8 cellular contexts compared by ENCODE assay signal in genomic region chr15:59997070-59997701, GRCh38. TPM values are rescaled to one million over a fixed set of nuclear protein-coding genes. Genes with fewer than 3 reads are reported as not detected.
DNase-seq lines count a peak whose midpoint lies in the region; ATAC-seq lines count a peak whose summit lies in the region.

No MANE protein-coding gene starts in this region.

- peaks cover 3 to 23% (median 6%) of the 10 kb centered on the region in 3 donors for H3K9me3 Mint-ChIP-seq in IgD-negative memory B cell

- peak overlapping the region; percentile 6 to 83 (median 64) for H3K4me3 Mint-ChIP-seq in IgD-negative memory B cell

- H3K27me3 Mint-ChIP-seq in IgD-negative memory B cell: peaks cover 78% of the 10 kb centered on the region

- ATAC-seq in GM19467 (IDR thresholded peaks at IDR 0.05; ENCODE audit: unreplicated experiment) (peak; percentile 52), HG02970 (IDR thresholded peaks at IDR 0.05; ENCODE audit: low FRiP score, unreplicated experiment) (no peak)

- H3K27ac ChIP-seq in iPS DF 6.9 (ENCODE audit: low read length): no peak overlapping the region

- WGBS in iPS DF 6.9 (ENCODE audit: insufficient coverage, insufficient read length): no CpG with 5 or more reads among the region's 36 CpGs

- H3K36me3 ChIP-seq in iPS DF 6.9 (ENCODE audit: control insufficient read depth, insufficient read depth, low read length): no peaks in the 10 kb centered on the region

- H3K4me1 ChIP-seq in iPS DF 6.9 (ENCODE audit: control insufficient read depth, insufficient read depth, low read length): peaks cover 7% of the 10 kb centered on the region

- no peaks in the 10 kb centered on the region for H3K36me3 Mint-ChIP-seq in IgD-negative memory B cell

- H3K9me3 ChIP-seq in iPS DF 6.9 (ENCODE audit: control insufficient read depth, insufficient read depth, low read length): no peaks in the 10 kb centered on the region

- DNase-seq in D341Med (ENCODE audit: low spot score): peak; percentile 46
- DNase-seq in activated CD4-positive, alpha-beta T cell treated with anti-CD3 and anti-CD28 coated beads for 1 hour: peak; percentile 29
- DNase-seq in iPS DF 6.9 (ENCODE audit: low read depth, low spot score): no peak
- DNase-seq in stimulated activated CD8-positive, alpha-beta memory T cell treated with anti-CD3 and anti-CD28 coated beads, Interleukin-7, amount 100 ng/mL, for 4 hours (ENCODE audit: low read depth in 2 of 2): peak; percentile 27 to 52
- no peak for DNase-seq in SKM-1 treated with dmso at 0.1 percent for 144 hours (lab: John Stamatoyannopoulos, UW; ENCODE audit: unreplicated experiment)

- peaks cover 10% of the 10 kb centered on the region for H3K27me3 ChIP-seq in iPS DF 6.9 (ENCODE audit: control insufficient read depth, insufficient read depth, low read length)

- peaks cover 2 to 10% (median 5%) of the 10 kb centered on the region in 3 donors for H3K4me1 Mint-ChIP-seq in IgD-negative memory B cell

- H3K27ac Mint-ChIP-seq in IgD-negative memory B cell: peak overlapping the region; percentile 31 to 84 (median 71)

- peak overlapping the region; percentile 27; the same call in 1 of the 2 replicates for H3K4me3 ChIP-seq in iPS DF 6.9 (ENCODE audit: low read length)

RNA-seq across cellular contexts. Expression of gene FOXB1, which starts 6.9 kb away (rescaled TPM):
- polyA plus RNA-seq in IgD-negative memory B cell: not detected

Comparison
In these comparisons a context has a peak if more than half of its experiments do, and no peak if none do; other contexts are left out.
1. DNase-seq: peak in D341Med (single experiment), activated CD4-positive, alpha-beta T cell treated with anti-CD3 and anti-CD28 coated beads for 1 hour (single experiment) and stimulated activated CD8-positive, alpha-beta memory T cell treated with anti-CD3 and anti-CD28 coated beads, Interleukin-7, amount 100 ng/mL, for 4 hours (2 of 2); none in iPS DF 6.9 (single experiment) and SKM-1 treated with dmso at 0.1 percent for 144 hours (single experiment).